Comparison of ENCODE assay signal across 8 cellular contexts in genomic region chr10:119726291-119727261, GRCh38. TPM values are rescaled to one million over a fixed set of nuclear protein-coding genes. Genes with fewer than 3 reads are reported as not detected.
DNase-seq lines count a peak whose midpoint lies in the region; ATAC-seq and FAIRE-seq lines count a peak whose summit lies in the region.

No MANE protein-coding gene starts in this region.

- peaks cover 17 to 35% (median 29%) of the 10 kb centered on the region in 3 donors for H3K4me1 Mint-ChIP-seq in CD8-positive, alpha-beta memory T cell
- peaks cover 33% of the 10 kb centered on the region for H3K4me1 Mint-ChIP-seq in activated T-helper 2 cell treated with anti-CD3 and anti-CD28 coated beads, Interferon-gamma antibody, Interleukin-2, Interleukin-4, amounts not matched to agents 10 μg/mL and 5 μg/mL and 100 μg/mL, durations not matched to agents 14 hours and 24 hours and 36 hours (ENCODE audit: low read depth)

- H3K9me3 Mint-ChIP-seq in CD8-positive, alpha-beta memory T cell, result no peaks in the 10 kb centered on the region
- no peaks in the 10 kb centered on the region for H3K9me3 Mint-ChIP-seq in activated T-helper 2 cell treated with anti-CD3 and anti-CD28 coated beads, Interferon-gamma antibody, Interleukin-2, Interleukin-4, amounts not matched to agents 10 μg/mL and 5 μg/mL and 100 μg/mL, durations not matched to agents 14 hours and 24 hours and 36 hours

- POLR2A ChIA-PET in CD8-positive, alpha-beta memory T cell (lab: Charles Lee), result interaction anchor here (0.5 to 1.9 kb wide), 11 partner anchors 9 to 971 kb away, joined by 3 to 16 read pairs (median 4); partner anchors contain the start of genes BAG3, CACUL1, MCMBP and RGS10

- no peak for FAIRE-seq in HTR-8/SVneo (lab: Jason Lieb, UNC)

- H3K9me3 ChIP-seq in CD8-positive, alpha-beta memory T cell (ENCODE audit: low read length), result no peaks in the 10 kb centered on the region
- H3K9me3 ChIP-seq in HUES48 (ENCODE audit: control insufficient read depth, insufficient read depth, low read length), result no peaks in the 10 kb centered on the region
- no peaks in the 10 kb centered on the region for H3K9me3 ChIP-seq in iPS-15b (ENCODE audit: control insufficient read depth, insufficient read depth, low read length)
- no peaks in the 10 kb centered on the region for H3K9me3 ChIP-seq in skeletal muscle satellite cell (replicated peaks; ENCODE audit: low read length)

- H3K36me3 ChIP-seq in CD8-positive, alpha-beta memory T cell (ENCODE audit: insufficient read depth, low read length), result no peaks in the 10 kb centered on the region
- H3K36me3 ChIP-seq in HUES48 (ENCODE audit: control insufficient read depth, insufficient read depth, low read length) (no peaks in the 10 kb centered on the region), iPS-15b (ENCODE audit: control insufficient read depth, insufficient read depth, low read length) (no peaks in the 10 kb centered on the region), skeletal muscle satellite cell (ENCODE audit: insufficient read depth, low read length) (no peaks in the 10 kb centered on the region)

- H3K27ac Mint-ChIP-seq in CD8-positive, alpha-beta memory T cell, result peak overlapping the region; percentile 32 to 97 (median 83)
- peak overlapping the region; percentile 43 for H3K27ac Mint-ChIP-seq in activated T-helper 2 cell treated with anti-CD3 and anti-CD28 coated beads, Interferon-gamma antibody, Interleukin-2, Interleukin-4, amounts not matched to agents 10 μg/mL and 5 μg/mL and 100 μg/mL, durations not matched to agents 14 hours and 24 hours and 36 hours

- CTCF ChIA-PET in CD8-positive, alpha-beta memory T cell (lab: Charles Lee), result interaction anchor here (0.7 to 3.8 kb wide), 9 partner anchors 9 to 133 kb away, joined by 3 to 14 read pairs (median 3); no protein-coding TSS in a partner anchor

- no peaks in the 10 kb centered on the region for H3K27me3 Mint-ChIP-seq in CD8-positive, alpha-beta memory T cell
- peaks cover 4% of the 10 kb centered on the region for H3K27me3 Mint-ChIP-seq in activated T-helper 2 cell treated with anti-CD3 and anti-CD28 coated beads, Interferon-gamma antibody, Interleukin-2, Interleukin-4, amounts not matched to agents 10 μg/mL and 5 μg/mL and 100 μg/mL, durations not matched to agents 14 hours and 24 hours and 36 hours (ENCODE audit: low read depth)

- H3K4me1 ChIP-seq in CD8-positive, alpha-beta memory T cell (ENCODE audit: insufficient read depth, low read length), result peaks cover 15% of the 10 kb centered on the region
- H3K4me1 ChIP-seq in HUES48 (ENCODE audit: control insufficient read depth, insufficient read depth, low read length) (peaks cover 18% of the 10 kb centered on the region), iPS-15b (ENCODE audit: control insufficient read depth, insufficient read depth, low read length) (peaks cover 5% of the 10 kb centered on the region), skeletal muscle satellite cell (ENCODE audit: control insufficient read depth, insufficient read depth, low read length) (peaks cover 18% of the 10 kb centered on the region)

- H3K4me3 ChIP-seq in CD8-positive, alpha-beta memory T cell (ENCODE audit: low read length), result peak overlapping the region; percentile 73
- H3K4me3 ChIP-seq in HUES48 (ENCODE audit: low read depth, low read length), result peak overlapping the region; percentile 88
- peak overlapping the region; percentile 44 for H3K4me3 ChIP-seq in iPS-15b (ENCODE audit: low read depth, low read length)
- peak overlapping the region; percentile 81 for H3K4me3 ChIP-seq in skeletal muscle satellite cell (ENCODE audit: low read length)

- intact Hi-C loops in activated T-helper 2 cell treated with anti-CD3 and anti-CD28 coated beads, Interferon-gamma antibody, Interleukin-2, Interleukin-4, amounts not matched to agents 10 μg/mL and 5 μg/mL and 100 μg/mL, durations not matched to agents 14 hours and 24 hours and 36 hours (cut with micrococcal nuclease), result loop anchor here (1.0 to 5.0 kb wide), 3 partner anchors 21 to 129 kb away; partner anchors contain the start of gene TIAL1

- H3K27ac ChIP-seq in CD8-positive, alpha-beta memory T cell (ENCODE audit: low read depth, low read length), result no peak overlapping the region
- H3K27ac ChIP-seq in HUES48 (ENCODE audit: low read depth, low read length), result peak overlapping the region; percentile 92

- H3K9ac ChIP-seq in HUES48 (ENCODE audit: low read depth, low read length) (peak overlapping the region; percentile 66; the same call in 1 of the 2 replicates), iPS-15b (ENCODE audit: low read depth, low read length) (no peak overlapping the region), skeletal muscle satellite cell (ENCODE audit: low read depth, low read length) (peak overlapping the region; percentile 77)

- peak overlapping the region; percentile 89 to 93 (median 90) for H3K4me3 Mint-ChIP-seq in CD8-positive, alpha-beta memory T cell
- peak overlapping the region; percentile 83 for H3K4me3 Mint-ChIP-seq in activated T-helper 2 cell treated with anti-CD3 and anti-CD28 coated beads, Interferon-gamma antibody, Interleukin-2, Interleukin-4, amounts not matched to agents 10 μg/mL and 5 μg/mL and 100 μg/mL, durations not matched to agents 14 hours and 24 hours and 36 hours (ENCODE audit: low read depth)

- peaks cover 0 to 4% (median 0%) of the 10 kb centered on the region in 3 donors for H3K36me3 Mint-ChIP-seq in CD8-positive, alpha-beta memory T cell
- peaks cover 12% of the 10 kb centered on the region for H3K36me3 Mint-ChIP-seq in activated T-helper 2 cell treated with anti-CD3 and anti-CD28 coated beads, Interferon-gamma antibody, Interleukin-2, Interleukin-4, amounts not matched to agents 10 μg/mL and 5 μg/mL and 100 μg/mL, durations not matched to agents 14 hours and 24 hours and 36 hours (ENCODE audit: low read depth)

- DNase-seq in CD8-positive, alpha-beta memory T cell, result peak in 1 of 5 donors; percentile 10
- no peak for DNase-seq in activated T-helper 2 cell treated with anti-CD3 and anti-CD28 coated beads, Interferon-gamma antibody, Interleukin-2, Interleukin-4, amounts not matched to agents 10 μg/mL and 5 μg/mL and 100 μg/mL, durations not matched to agents 14 hours and 24 hours and 36 hours (ENCODE audit: low spot score)
- DNase-seq in HTR-8/SVneo (ENCODE audit: insufficient read length, low spot score) (no peak), SKM-1 treated with dmso at 0.1 percent for 144 hours (lab: John Stamatoyannopoulos, UW; ENCODE audit: unreplicated experiment) (no peak)

- no peaks in the 10 kb centered on the region for H3K27me3 ChIP-seq in CD8-positive, alpha-beta memory T cell (ENCODE audit: insufficient read depth, low read length, poor library complexity, severe bottlenecking)
- H3K27me3 ChIP-seq in HUES48 (ENCODE audit: control insufficient read depth, insufficient read depth, low read length) (no peaks in the 10 kb centered on the region), iPS-15b (ENCODE audit: control insufficient read depth, insufficient read depth, low read length) (no peaks in the 10 kb centered on the region), skeletal muscle satellite cell (ENCODE audit: control insufficient read depth, insufficient read depth, low read length) (no peaks in the 10 kb centered on the region)

- peak overlapping the region; percentile 90 for H3K4me2 ChIP-seq in skeletal muscle satellite cell (ENCODE audit: low read length)

- ATAC-seq in GM19328 (IDR thresholded peaks at IDR 0.05; ENCODE audit: unreplicated experiment), result no peak

RNA-seq across cellular contexts. Expression of gene INPP5F, which starts 0.7 kb away (rescaled TPM):
- total RNA-seq in CD8-positive, alpha-beta memory T cell, result 10 to 100 TPM; 22.3 to 23.0 TPM
- polyA plus RNA-seq in CD8-positive, alpha-beta memory T cell, result 4.4 TPM
- total RNA-seq in activated T-helper 2 cell treated with anti-CD3 and anti-CD28 coated beads, Interferon-gamma antibody, Interleukin-2, Interleukin-4, amounts not matched to agents 10 μg/mL and 5 μg/mL and 100 μg/mL, durations not matched to agents 14 hours and 24 hours and 36 hours, result 10.2 and 11.9 TPM in 2 replicates
- total RNA-seq in skeletal muscle satellite cell (2012; rRNA removed), result 9.1 and 12.0 TPM in 2 replicates
